ENCODE assay signal across 14 cellular contexts in genomic region chr11:44774131-44774530, GRCh38. TPM values are rescaled to one million over a fixed set of nuclear protein-coding genes. Genes with fewer than 3 reads are reported as not detected.
DNase-seq lines count a peak whose midpoint lies in the region; ATAC-seq, FAIRE-seq and TF ChIP-seq lines count a peak whose summit lies in the region.
"Had no signal": no experiment of that assay in that cellular context is flagged by ENCODE, and none has a peak within 500 bp of the region (broad histone marks: within the 10 kb centered on the region; RNA-seq: fewer than 3 reads in every experiment).

No MANE protein-coding gene starts in this region.

- H3K4me2 ChIP-seq in smooth muscle cell, result no peak overlapping the region

- no peaks in the 10 kb centered on the region for H3K4me1 Mint-ChIP-seq in activated naive CD8-positive, alpha-beta T cell treated with anti-CD3 and anti-CD28 coated beads, Interleukin-2, amount 50 U/mL, for 24 hours

- H3K36me3 ChIP-seq in Panc1 (ENCODE audit: control insufficient read depth, insufficient read depth, low read length), result no peaks in the 10 kb centered on the region
- H3K36me3 ChIP-seq in psoas muscle (ENCODE audit: insufficient read depth in 1 of 2, low read depth in 1 of 2), result no peaks in the 10 kb centered on the region
- no peaks in the 10 kb centered on the region for H3K36me3 ChIP-seq in kidney (ENCODE audit: control insufficient read depth in 1 of 2, insufficient read depth in 2 of 2, low read length in 2 of 2)
- H3K36me3 ChIP-seq in smooth muscle cell (ENCODE audit: low read depth), result no peaks in the 10 kb centered on the region
- H3K36me3 ChIP-seq: tibial nerve had no signal

- no peaks in the 10 kb centered on the region for H3K9me3 Mint-ChIP-seq in activated naive CD8-positive, alpha-beta T cell treated with anti-CD3 and anti-CD28 coated beads, Interleukin-2, amount 50 U/mL, for 24 hours

- no peaks in the 10 kb centered on the region for H3K79me2 ChIP-seq in smooth muscle cell (ENCODE audit: low read depth)

- WGBS in psoas muscle, 3 donors, result 0 to 6% (median 0%) methylated on average over 1 of the region's 1 CpG
- 13% methylated on average over 1 of the region's 1 CpG for WGBS in smooth muscle cell (ENCODE audit: low lambda C conversion rate)

- DNase-seq in DMS 273 (lab: John Stamatoyannopoulos, UW; ENCODE audit: unreplicated experiment), result peak; percentile 59
- DNase-seq in Panc1 (ENCODE audit: low read depth, low spot score), result no peak
- DNase-seq in left cardiac atrium, result peak; percentile 75
- peak; percentile 51 to 67 for DNase-seq in psoas muscle
- DNase-seq in activated naive CD8-positive, alpha-beta T cell treated with anti-CD3 and anti-CD28 coated beads, Interleukin-2, amount 50 U/mL, for 24 hours, result no peak
- DNase-seq in kidney, result no peak
- DNase-seq in smooth muscle cell (lab: John Stamatoyannopoulos, UW; ENCODE audit: unreplicated experiment), result no peak
- no peak for DNase-seq in NCI-H1105 treated with DMSO at 0.1 percent for 48 hours (lab: John Stamatoyannopoulos, UW)
- DNase-seq: activated naive CD4-positive, alpha-beta T cell; foreskin keratinocyte; NCI-H510A treated with DMSO at 0.1 percent for 48 hours had no signal

- in situ Hi-C loops in Panc1 (cut with HindIII; ENCODE audit: low pct_unique_long_range_greater_than_20kb, low sequenced_read_pairs), result no loop called here

- H4K20me1 ChIP-seq in smooth muscle cell (ENCODE audit: low read depth), result no peaks in the 10 kb centered on the region

- H3K9me3 ChIP-seq in Panc1 (ENCODE audit: control insufficient read depth, insufficient read depth, low read depth, low read length) (no peaks in the 10 kb centered on the region), psoas muscle (no peaks in the 10 kb centered on the region), kidney (ENCODE audit: control insufficient read depth in 1 of 2, low read length in 2 of 2) (no peaks in the 10 kb centered on the region), smooth muscle cell (replicated peaks; ENCODE audit: low read depth) (no peaks in the 10 kb centered on the region)
- H3K9me3 ChIP-seq: tibial nerve had no signal

- H3K4me3 ChIP-seq in Panc1 (ENCODE audit: low read depth in 2 of 2, low read length in 2 of 2) (no peak overlapping the region), psoas muscle (no peak overlapping the region), kidney (ENCODE audit: low read length in 2 of 2) (no peak overlapping the region), smooth muscle cell (no peak overlapping the region)
- H3K4me3 ChIP-seq: SK-N-MC, tibial nerve had no signal

- H3K4me3 Mint-ChIP-seq in activated naive CD8-positive, alpha-beta T cell treated with anti-CD3 and anti-CD28 coated beads, Interleukin-2, amount 50 U/mL, for 24 hours, result no peak overlapping the region

- BruUV-seq in Panc1 (replicated peaks; lab: Mats Ljungman, UMichigan), result no TSS peak

- CTCF ChIA-PET in Panc1 (lab: Charles Lee), result interaction anchor here (0.7 kb wide), 1 partner anchor 60 kb away, joined by 3 read pairs; no protein-coding TSS in a partner anchor

- intact Hi-C loops in Panc1 (cut with micrococcal nuclease; ENCODE audit: unreplicated experiment) (no loop called here), left cardiac atrium (cut with DNase I) (loop anchor here in 1 of 2 donors (2.0 kb wide), 1 partner anchor 45 kb away; no protein-coding TSS in a partner anchor), psoas muscle (cut with DNase I) (loop anchor here (2.0 to 10.0 kb wide), 3 partner anchors 45 to 219 kb away; no protein-coding TSS in a partner anchor), kidney (cut with DNase I) (no loop called here)

- peak; percentile 36; the same call in 1 of the 2 replicates for ATAC-seq in Panc1
- ATAC-seq in left cardiac atrium, result peak; percentile 89
- peak in 3 of 4 donors; percentile 27 to 46 (median 32) for ATAC-seq in psoas muscle
- no peak for ATAC-seq in activated naive CD8-positive, alpha-beta T cell treated with anti-CD3 and anti-CD28 coated beads, Interleukin-2, amount 50 U/mL, for 24 hours
- ATAC-seq: foreskin keratinocyte had no signal

- no peak overlapping the region for H3K9ac ChIP-seq in kidney (ENCODE audit: low read length in 2 of 2)
- H3K9ac ChIP-seq in smooth muscle cell (ENCODE audit: low read depth), result no peak overlapping the region

- FAIRE-seq in kidney (lab: Jason Lieb, UNC), result no peak
- FAIRE-seq: colon had no signal

- peaks cover 3% of the 10 kb centered on the region for H3F3A ChIP-seq in smooth muscle cell (ENCODE audit: low read depth)

- peaks cover 7% of the 10 kb centered on the region for H3K27me3 Mint-ChIP-seq in activated naive CD8-positive, alpha-beta T cell treated with anti-CD3 and anti-CD28 coated beads, Interleukin-2, amount 50 U/mL, for 24 hours

- H3K36me3 Mint-ChIP-seq in activated naive CD8-positive, alpha-beta T cell treated with anti-CD3 and anti-CD28 coated beads, Interleukin-2, amount 50 U/mL, for 24 hours (ENCODE audit: low read depth), result no peaks in the 10 kb centered on the region

- H3K27me3 ChIP-seq in Panc1 (ENCODE audit: control insufficient read depth, insufficient read depth, low read length), result no peaks in the 10 kb centered on the region
- H3K27me3 ChIP-seq in psoas muscle (ENCODE audit: insufficient read depth in 3 of 3, low read length in 2 of 3), result peaks cover 0 to 5% (median 0%) of the 10 kb centered on the region in 3 donors
- H3K27me3 ChIP-seq in smooth muscle cell (ENCODE audit: low read depth), result no peaks in the 10 kb centered on the region
- H3K27me3 ChIP-seq: tibial nerve had no signal

- H2AFZ ChIP-seq in smooth muscle cell (ENCODE audit: low read depth), result no peak overlapping the region

- H3K4me1 ChIP-seq in Panc1 (ENCODE audit: control insufficient read depth, insufficient read depth, low read length) (peaks cover 7% of the 10 kb centered on the region), psoas muscle (no peaks in the 10 kb centered on the region), kidney (ENCODE audit: control insufficient read depth in 1 of 2, insufficient read depth in 1 of 2, low read depth in 1 of 2, low read length in 2 of 2) (peaks cover 0 to 5% of the 10 kb centered on the region in 2 donors), smooth muscle cell (ENCODE audit: low read depth) (no peaks in the 10 kb centered on the region)
- H3K4me1 ChIP-seq: foreskin keratinocyte had no signal

- H3K27ac ChIP-seq in Panc1 (ENCODE audit: low read length) (no peak overlapping the region), psoas muscle (no peak overlapping the region), kidney (ENCODE audit: low read depth in 2 of 2, low read length in 2 of 2) (no peak overlapping the region), smooth muscle cell (ENCODE audit: low read depth) (no peak overlapping the region)
- H3K27ac ChIP-seq: foreskin keratinocyte, SK-N-MC had no signal

- POLR2A ChIA-PET in Panc1 (lab: Charles Lee), result no interaction called here

- TF ChIP-seq CTCF in Panc1 (IDR thresholded peaks at IDR 0.05) (no peak), psoas muscle (IDR thresholded peaks at IDR 0.05) (no peak), kidney (IDR thresholded peaks at IDR 0.05; ENCODE audit: borderline replicate concordance, extremely low read depth, insufficient read depth) (no peak), smooth muscle cell (IDR thresholded peaks at IDR 0.05; ENCODE audit: borderline replicate concordance, insufficient read depth, poor library complexity, severe bottlenecking) (no peak)

- no peak overlapping the region for H3K27ac Mint-ChIP-seq in activated naive CD8-positive, alpha-beta T cell treated with anti-CD3 and anti-CD28 coated beads, Interleukin-2, amount 50 U/mL, for 24 hours

RNA-seq across cellular contexts. Expression of gene TSPAN18, which starts 47.4 kb away (rescaled TPM):
- 21.3 TPM for total RNA-seq in Panc1 (2021; ENCODE audit: unreplicated experiment)
- 16.7 TPM for polyA plus RNA-seq in Panc1 (2012; ENCODE audit: insufficient read length)
- total RNA-seq in left cardiac atrium, result 100 to 1,000 TPM; 152 to 166 TPM
- total RNA-seq in psoas muscle, result 10 to 100 TPM in 1 of 4 donors, 1 to 10 TPM in 3; 8.0 to 21.7 (median 9.2) TPM
- polyA plus RNA-seq in psoas muscle, result 1 to 10 TPM; 5.2 to 5.8 (median 5.3) TPM
- 38.1 TPM for total RNA-seq in kidney
- 13.8 TPM for polyA plus RNA-seq in kidney (ENCODE audit: insufficient read depth, low read depth, low replicate concordance)
- total RNA-seq in smooth muscle cell, result 3.4 and 3.9 TPM in 2 replicates
- polyA plus RNA-seq in smooth muscle cell, result 9.3 and 15.3 TPM in 2 replicates
- polyA plus RNA-seq: foreskin keratinocyte had no signal

Comparison
In these comparisons a context has a peak if more than half of its experiments do, and no peak if none do; other contexts are left out.
1. DNase-seq: peak in DMS 273 (single experiment), left cardiac atrium (single experiment) and psoas muscle (2 of 2); none in Panc1 (single experiment), activated naive CD8-positive, alpha-beta T cell treated with anti-CD3 and anti-CD28 coated beads, Interleukin-2, amount 50 U/mL, for 24 hours (single experiment), kidney (single experiment), smooth muscle cell (single experiment) and NCI-H1105 treated with DMSO at 0.1 percent for 48 hours (single experiment).
2. intact Hi-C loops: an anchor here in psoas muscle (2.0 to 10.0 kb wide); none called in Panc1 and kidney.